Comparison of ENCODE assay signal across 16 cellular contexts in genomic region chr9:133735894-133736293, GRCh38. TPM values are rescaled to one million over a fixed set of nuclear protein-coding genes. Genes with fewer than 3 reads are reported as not detected.
"Had no signal": no experiment of that assay in that cellular context is flagged by ENCODE, and none has a peak within 500 bp of the region (broad histone marks: within the 10 kb centered on the region; RNA-seq: fewer than 3 reads in every experiment).

No MANE protein-coding gene starts in this region.

- H3K4me3 ChIP-seq: body of pancreas, hepatocyte, lower lobe of right lung, psoas muscle, uterus had no signal

- H3K4me3 Mint-ChIP-seq: activated CD4-positive, alpha-beta T cell treated with anti-CD3 and anti-CD28 coated beads for 36 hours; activated naive CD4-positive, alpha-beta T cell treated with anti-CD3 and anti-CD28 coated beads for 36 hours; activated T-helper 17 cell treated with anti-CD3 and anti-CD28 coated beads, Interleukin-2, amount 50 U/mL, for 72 hours; effector memory CD8-positive, alpha-beta T cell; mesothelial cell of epicardium had no signal

- H3K27ac Mint-ChIP-seq: activated CD4-positive, alpha-beta T cell treated with anti-CD3 and anti-CD28 coated beads for 36 hours; activated naive CD4-positive, alpha-beta T cell treated with anti-CD3 and anti-CD28 coated beads for 36 hours; activated T-helper 17 cell treated with anti-CD3 and anti-CD28 coated beads, Interleukin-2, amount 50 U/mL, for 72 hours; effector memory CD8-positive, alpha-beta T cell; mesothelial cell of epicardium had no signal

- H3K27ac ChIP-seq: body of pancreas, hepatocyte, lower lobe of right lung, psoas muscle, uterus, WERI-Rb-1 had no signal

- H3K27me3 Mint-ChIP-seq: activated CD4-positive, alpha-beta T cell treated with anti-CD3 and anti-CD28 coated beads for 36 hours; activated T-helper 17 cell treated with anti-CD3 and anti-CD28 coated beads, Interleukin-2, amount 50 U/mL, for 72 hours; effector memory CD8-positive, alpha-beta T cell had no signal

- DNase-seq: activated CD4-positive, alpha-beta T cell treated with anti-CD3 and anti-CD28 coated beads for 36 hours; activated CD4-positive, alpha-beta T cell treated with anti-CD3 and anti-CD28 coated beads, Interleukin-2, amount 50 U/mL, for 48 hours; activated naive CD4-positive, alpha-beta T cell treated with anti-CD3 and anti-CD28 coated beads for 36 hours; effector memory CD8-positive, alpha-beta T cell; left colon; lower lobe of right lung; right cardiac atrium; stimulated activated CD4-positive, alpha-beta T cell treated with anti-CD3 and anti-CD28 coated beads, Interleukin-2, amount 100 ng/mL, for 24 hours; uterus; WERI-Rb-1 had no signal

- H3K4me1 Mint-ChIP-seq: activated T-helper 17 cell treated with anti-CD3 and anti-CD28 coated beads, Interleukin-2, amount 50 U/mL, for 72 hours had no signal

- ATAC-seq: activated CD4-positive, alpha-beta T cell treated with anti-CD3 and anti-CD28 coated beads for 36 hours; activated T-helper 17 cell treated with anti-CD3 and anti-CD28 coated beads, Interleukin-2, amount 50 U/mL, for 72 hours; body of pancreas; effector memory CD8-positive, alpha-beta T cell; left colon; lower lobe of right lung; psoas muscle; right cardiac atrium had no signal

- H3K9me3 ChIP-seq: body of pancreas, lower lobe of right lung, psoas muscle, uterus had no signal

- H3K36me3 Mint-ChIP-seq: mesothelial cell of epicardium had no signal

- H3K4me1 ChIP-seq: psoas muscle, uterus had no signal

- H3K9me3 Mint-ChIP-seq: activated naive CD4-positive, alpha-beta T cell treated with anti-CD3 and anti-CD28 coated beads for 36 hours; activated T-helper 17 cell treated with anti-CD3 and anti-CD28 coated beads, Interleukin-2, amount 50 U/mL, for 72 hours; effector memory CD8-positive, alpha-beta T cell; mesothelial cell of epicardium had no signal

- H3K27me3 ChIP-seq: body of pancreas, hepatocyte, uterus had no signal

- H3K36me3 ChIP-seq: lower lobe of right lung, uterus, WERI-Rb-1 had no signal

RNA-seq across cellular contexts. Expression of gene SARDH, which starts 2.3 kb away (rescaled TPM):
- polyA plus RNA-seq: neural cell had no signal
